36 cellular contexts compared by ENCODE assay signal in genomic region chrX:30170900-30171299, GRCh38. TPM values are rescaled to one million over a fixed set of nuclear protein-coding genes. Genes with fewer than 3 reads are reported as not detected.
"Had no signal": no experiment of that assay in that cellular context is flagged by ENCODE, and none has a peak within 500 bp of the region (broad histone marks: within the 10 kb centered on the region; RNA-seq: fewer than 3 reads in every experiment).

No MANE protein-coding gene starts in this region.

- H3K27me3 Mint-ChIP-seq: progenitor cell of endocrine pancreas; stimulated activated memory B cell treated with anti-CD40 and anti-IgM and Interleukin-4, amounts not matched to agents 10 μg/mL and 1 μg/mL and 100 μg/mL, for 72 hours; stimulated activated naive CD8-positive, alpha-beta T cell treated with anti-CD3 and anti-CD28 coated beads, Interleukin-15, amount 100 ng/mL, for 72 hours; type B pancreatic cell had no signal

- H3K9ac ChIP-seq: parathyroid adenoma had no signal

- DNase-seq: naive thymus-derived CD8-positive, alpha-beta T cell; nephron progenitor cell; nucleus accumbens; posterior cingulate gyrus; psoas muscle; right cardiac atrium; spleen; stimulated activated CD4-positive, alpha-beta T cell treated with anti-CD3 and anti-CD28 coated beads, Interleukin-12 subunit alpha, Interleukin-12 subunit beta, amount 100 ng/mL, for 4 hours; stimulated activated CD4-positive, alpha-beta T cell treated with anti-CD3 and anti-CD28 coated beads, Interleukin-1b, Interleukin-23, amount 100 ng/mL, for 48 hours; stimulated activated CD4-positive, alpha-beta T cell treated with anti-CD3 and anti-CD28 coated beads, Interleukin-4, amount 100 ng/mL, for 1 hour; stimulated activated CD4-positive, alpha-beta T cell treated with anti-CD3 and anti-CD28 coated beads, Interleukin-4, amount 100 ng/mL, for 4 hours; stimulated activated CD8-positive, alpha-beta memory T cell treated with anti-CD3 and anti-CD28 coated beads, Interleukin-4, amount 100 ng/mL, for 48 hours; stimulated activated naive CD4-positive, alpha-beta T cell; stimulated activated naive CD8-positive, alpha-beta T cell treated with anti-CD3 and anti-CD28 coated beads, Interleukin-15, amount 100 ng/mL, for 72 hours; stimulated activated naive CD8-positive, alpha-beta T cell treated with anti-CD3 and anti-CD28 coated beads, Interleukin-15, Interleukin-2, amounts not matched to agents 100 U/mL and 50 U/mL, for 24 hours; substantia nigra; testis; tibial artery; transverse colon; upper lobe of right lung; uterus had no signal

- H3K79me2 ChIP-seq: parathyroid adenoma had no signal

- H3K4me1 ChIP-seq: parathyroid adenoma, psoas muscle, spleen, suprapubic skin, testis, tibial artery, transverse colon, upper lobe of right lung, uterus had no signal

- H3K36me3 Mint-ChIP-seq: naive thymus-derived CD8-positive, alpha-beta T cell; natural killer cell treated with Interleukin-12 subunit alpha and Interleukin-12 subunit beta and Interleukin-15 and Interleukin-18, amount 100 ng/mL, for 72 hours; stimulated activated memory B cell treated with anti-CD40 and anti-IgM and Interleukin-4, amounts not matched to agents 10 μg/mL and 1 μg/mL and 100 μg/mL, for 72 hours; type B pancreatic cell had no signal

- H3K27ac Mint-ChIP-seq: naive thymus-derived CD8-positive, alpha-beta T cell; natural killer cell treated with Interleukin-12 subunit alpha and Interleukin-12 subunit beta and Interleukin-15 and Interleukin-18, amount 100 ng/mL, for 72 hours; nephron progenitor cell; progenitor cell of endocrine pancreas; stimulated activated memory B cell treated with anti-CD40 and anti-IgM and Interleukin-4, amounts not matched to agents 10 μg/mL and 1 μg/mL and 100 μg/mL, for 72 hours; stimulated activated naive CD8-positive, alpha-beta T cell treated with anti-CD3 and anti-CD28 coated beads, Interleukin-15, amount 100 ng/mL, for 72 hours; type B pancreatic cell had no signal

- H3K4me3 ChIP-seq: psoas muscle, skin epidermis, smooth muscle cell, spleen, suprapubic skin, testis, tibial artery, transverse colon, upper lobe of right lung, uterus had no signal

- H3K27me3 ChIP-seq: neutrophil, spleen, suprapubic skin, testis, tibial artery, transverse colon, upper lobe of right lung, uterus had no signal

- H3K4me2 ChIP-seq: smooth muscle cell had no signal

- H3K9me3 ChIP-seq: neutrophil, psoas muscle, spleen, suprapubic skin, testis, tibial artery, transverse colon, upper lobe of right lung, uterus had no signal

- H3K36me3 ChIP-seq: neutrophil, spleen, suprapubic skin, tibial artery, transverse colon, upper lobe of right lung, uterus had no signal

- ATAC-seq: naive thymus-derived CD8-positive, alpha-beta T cell; natural killer cell treated with Interleukin-12 subunit alpha and Interleukin-12 subunit beta and Interleukin-15 and Interleukin-18, amount 100 ng/mL, for 72 hours; psoas muscle; right cardiac atrium; sciatic nerve; stimulated activated memory B cell treated with anti-CD40 and anti-IgM and Interleukin-4, amounts not matched to agents 10 μg/mL and 1 μg/mL and 100 μg/mL, for 72 hours; stimulated activated naive CD8-positive, alpha-beta T cell treated with anti-CD3 and anti-CD28 coated beads, Interleukin-15, amount 100 ng/mL, for 72 hours; stimulated activated naive CD8-positive, alpha-beta T cell treated with anti-CD3 and anti-CD28 coated beads, Interleukin-15, Interleukin-2, amounts not matched to agents 100 U/mL and 50 U/mL, for 24 hours; upper lobe of right lung had no signal

- H3K27ac ChIP-seq: neutrophil, parathyroid adenoma, psoas muscle, skin epidermis, spleen, suprapubic skin, testis, tibial artery, transverse colon, upper lobe of right lung, uterus had no signal

- H3K4me1 Mint-ChIP-seq: naive thymus-derived CD8-positive, alpha-beta T cell; neural crest cell; stimulated activated memory B cell treated with anti-CD40 and anti-IgM and Interleukin-4, amounts not matched to agents 10 μg/mL and 1 μg/mL and 100 μg/mL, for 72 hours; stimulated activated naive CD8-positive, alpha-beta T cell treated with anti-CD3 and anti-CD28 coated beads, Interleukin-15, amount 100 ng/mL, for 72 hours had no signal

- H3K4me3 Mint-ChIP-seq: naive thymus-derived CD8-positive, alpha-beta T cell; natural killer cell treated with Interleukin-12 subunit alpha and Interleukin-12 subunit beta and Interleukin-15 and Interleukin-18, amount 100 ng/mL, for 72 hours; nephron progenitor cell; neural crest cell; stimulated activated memory B cell treated with anti-CD40 and anti-IgM and Interleukin-4, amounts not matched to agents 10 μg/mL and 1 μg/mL and 100 μg/mL, for 72 hours; stimulated activated naive CD8-positive, alpha-beta T cell treated with anti-CD3 and anti-CD28 coated beads, Interleukin-15, amount 100 ng/mL, for 72 hours; type B pancreatic cell had no signal

- H3K9me3 Mint-ChIP-seq: nephron progenitor cell; neural crest cell; stimulated activated memory B cell treated with anti-CD40 and anti-IgM and Interleukin-4, amounts not matched to agents 10 μg/mL and 1 μg/mL and 100 μg/mL, for 72 hours; stimulated activated naive CD8-positive, alpha-beta T cell treated with anti-CD3 and anti-CD28 coated beads, Interleukin-15, amount 100 ng/mL, for 72 hours; type B pancreatic cell had no signal

- H2AFZ ChIP-seq: parathyroid adenoma had no signal

RNA-seq across cellular contexts. Expression of gene MAGEB2, which starts 44.5 kb away (rescaled TPM):
- total RNA-seq: naive thymus-derived CD8-positive, alpha-beta T cell; natural killer cell treated with Interleukin-12 subunit alpha and Interleukin-12 subunit beta and Interleukin-15 and Interleukin-18, amount 100 ng/mL, for 72 hours; neural crest cell; omental fat pad; osteocyte; progenitor cell of endocrine pancreas; psoas muscle; renal cortical epithelial cell; right cardiac atrium; sciatic nerve; smooth muscle cell; spleen; suprapubic skin; transverse colon; upper lobe of right lung; urinary bladder; uterus had no signal
- polyA plus RNA-seq: naive thymus-derived CD8-positive, alpha-beta T cell; psoas muscle; right cardiac atrium; smooth muscle cell; spleen; urinary bladder had no signal

RNA-seq across cellular contexts. Expression of gene MAGEB3, which starts 59.6 kb away (rescaled TPM):
- total RNA-seq: naive thymus-derived CD8-positive, alpha-beta T cell; natural killer cell treated with Interleukin-12 subunit alpha and Interleukin-12 subunit beta and Interleukin-15 and Interleukin-18, amount 100 ng/mL, for 72 hours; neural crest cell; omental fat pad; osteocyte; psoas muscle; renal cortical epithelial cell; right cardiac atrium; sciatic nerve; smooth muscle cell; spleen; suprapubic skin; transverse colon; upper lobe of right lung; urinary bladder; uterus had no signal
- polyA plus RNA-seq: naive thymus-derived CD8-positive, alpha-beta T cell; psoas muscle; right cardiac atrium; smooth muscle cell; urinary bladder had no signal
